ENCODE assay signal across 25 cellular contexts in the genomic region with DNA sequence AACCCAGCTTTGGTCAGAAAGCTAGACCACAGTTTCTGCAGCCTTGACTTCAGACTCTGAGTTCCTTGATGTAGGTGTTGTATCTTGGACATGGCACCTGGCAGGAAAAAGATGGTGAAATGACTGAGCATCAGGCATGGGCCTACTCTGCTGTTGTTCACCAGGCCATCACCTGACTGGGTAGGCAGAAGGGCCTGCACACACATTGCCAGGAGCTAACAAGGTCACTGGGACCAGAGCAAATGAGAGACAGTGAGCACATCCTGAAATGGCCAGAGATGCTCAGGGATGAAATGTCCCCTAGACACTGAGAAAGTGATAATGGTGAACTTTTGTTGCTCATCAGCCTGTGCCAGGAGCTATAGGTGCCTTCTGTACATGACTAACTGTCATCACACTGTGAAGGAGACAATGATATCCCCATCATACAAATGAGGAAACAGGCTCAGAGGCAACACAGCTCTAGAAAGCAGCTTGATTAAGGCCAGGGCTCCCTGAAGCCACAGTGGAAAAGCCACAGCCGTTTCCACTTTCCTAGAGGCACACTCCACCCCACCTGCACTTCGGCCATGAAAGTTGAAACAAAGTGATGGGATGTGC.
"Had no signal": no experiment of that assay in that cellular context is flagged by ENCODE, and none has a peak within 500 bp of the region (broad histone marks: within the 10 kb centered on the region; RNA-seq: fewer than 3 reads in every experiment).

No MANE protein-coding gene starts in this region.

- ATAC-seq: gastroesophageal sphincter, left ventricle myocardium superior, pancreas, psoas muscle, WTC11 had no signal

- H3K27ac ChIP-seq: colonic mucosa, gastroesophageal sphincter, pancreas, psoas muscle, right atrium auricular region, spleen, stomach, suprapubic skin, tibial nerve, uterus had no signal

- H3K27me3 ChIP-seq: breast epithelium, colonic mucosa, gastroesophageal sphincter, pancreas, right atrium auricular region, spleen, stomach, suprapubic skin, tibial nerve, uterus had no signal

- H3K9me3 Mint-ChIP-seq: endodermal cell had no signal

- H3K4me3 Mint-ChIP-seq: activated naive CD8-positive, alpha-beta T cell; endodermal cell; nephron progenitor cell; WTC11 had no signal

- H3K36me3 Mint-ChIP-seq: activated naive CD8-positive, alpha-beta T cell; WTC11 had no signal

- H3K27me3 Mint-ChIP-seq: activated naive CD8-positive, alpha-beta T cell had no signal

- DNase-seq: activated CD4-positive, alpha-beta T cell treated with anti-CD3 and anti-CD28 coated beads for 4 hours; activated CD4-positive, alpha-beta T cell treated with anti-CD3 and anti-CD28 coated beads, Interleukin-2, amount 50 U/mL, for 48 hours; activated naive CD4-positive, alpha-beta T cell; amniotic stem cell; colonic mucosa; endodermal cell; head of caudate nucleus; hypothalamus; left ventricle myocardium superior; mammary epithelial cell; nephron progenitor cell; pancreas; psoas muscle; spleen; stimulated activated CD4-positive, alpha-beta T cell treated with anti-CD3 and anti-CD28 coated beads, Interleukin-4, amount 100 ng/mL, for 1 hour; stomach; uterus had no signal

- H3K27ac Mint-ChIP-seq: activated naive CD8-positive, alpha-beta T cell; activated T-helper 2 cell treated with anti-CD3 and anti-CD28 coated beads, Interferon-gamma antibody, Interleukin-2, Interleukin-4, amounts not matched to agents 10 μg/mL and 5 μg/mL and 100 μg/mL, durations not matched to agents 14 hours and 24 hours and 36 hours; endodermal cell; WTC11 had no signal

- H3K4me1 ChIP-seq: breast epithelium, colonic mucosa, pancreas, psoas muscle, right atrium auricular region, stomach, suprapubic skin, tibial nerve, uterus had no signal

- H3K9me3 ChIP-seq: breast epithelium, colonic mucosa, gastroesophageal sphincter, pancreas, psoas muscle, right atrium auricular region, spleen, stomach, suprapubic skin, tibial nerve, uterus had no signal

- H3K4me3 ChIP-seq: breast epithelium, colonic mucosa, gastroesophageal sphincter, pancreas, psoas muscle, right atrium auricular region, spleen, stomach, suprapubic skin, tibial nerve, uterus had no signal

- H3K36me3 ChIP-seq: breast epithelium, colonic mucosa, gastroesophageal sphincter, pancreas, right atrium auricular region, spleen, stomach, suprapubic skin, tibial nerve, uterus had no signal
